ENCODE assay signal across 15 cellular contexts in genomic region chr7:116843373-116843772, GRCh38. TPM values are rescaled to one million over a fixed set of nuclear protein-coding genes. Genes with fewer than 3 reads are reported as not detected.
DNase-seq lines count a peak whose midpoint lies in the region; ATAC-seq and TF ChIP-seq lines count a peak whose summit lies in the region.
"Had no signal": no experiment of that assay in that cellular context is flagged by ENCODE, and none has a peak within 500 bp of the region (broad histone marks: within the 10 kb centered on the region; RNA-seq: fewer than 3 reads in every experiment).

No MANE protein-coding gene starts in this region.

- no peaks in the 10 kb centered on the region for H3K36me3 Mint-ChIP-seq in activated CD4-positive, alpha-beta T cell treated with anti-CD3 and anti-CD28 coated beads, Interleukin-2, amount 10 ng/mL, durations not matched to agents 7 days and 5 days (ENCODE audit: low read depth)
- peaks cover 0 to 2% of the 10 kb centered on the region in 2 donors for H3K36me3 Mint-ChIP-seq in stimulated activated naive B cell treated with anti-CD40 and anti-IgM and Interleukin-4, amounts not matched to agents 10 μg/mL and 1 μg/mL and 100 μg/mL, for 72 hours

- peaks cover 14% of the 10 kb centered on the region; the same call in 1 of the 2 replicates for H3K27me3 ChIP-seq in SK-N-SH (ENCODE audit: insufficient read depth)

- H3K4me1 ChIP-seq in SK-N-SH (ENCODE audit: control insufficient read depth in 1 of 2, insufficient read depth in 2 of 2, low read depth in 1 of 2, low read length in 1 of 2), result no peaks in the 10 kb centered on the region

- H3K9me3 Mint-ChIP-seq in activated CD4-positive, alpha-beta T cell treated with anti-CD3 and anti-CD28 coated beads, Interleukin-2, amount 10 ng/mL, durations not matched to agents 7 days and 5 days, result no peaks in the 10 kb centered on the region
- H3K9me3 Mint-ChIP-seq in stimulated activated naive B cell treated with anti-CD40 and anti-IgM and Interleukin-4, amounts not matched to agents 10 μg/mL and 1 μg/mL and 100 μg/mL, for 72 hours, result peaks cover 0 to 3% of the 10 kb centered on the region in 2 donors
- H3K9me3 Mint-ChIP-seq: activated T-cell treated with anti-CD3 and anti-CD28 coated beads, Interleukin-2, amount 50 U/mL, for 72 hours had no signal

- H3K4me3 ChIP-seq in SK-N-SH (ENCODE audit: low read depth in 2 of 2, low read length in 1 of 2), result no peak overlapping the region

- peaks cover 12% of the 10 kb centered on the region for H3K4me1 Mint-ChIP-seq in activated CD4-positive, alpha-beta T cell treated with anti-CD3 and anti-CD28 coated beads, Interleukin-2, amount 10 ng/mL, durations not matched to agents 7 days and 5 days
- peaks cover 11 to 20% of the 10 kb centered on the region in 2 donors for H3K4me1 Mint-ChIP-seq in stimulated activated naive B cell treated with anti-CD40 and anti-IgM and Interleukin-4, amounts not matched to agents 10 μg/mL and 1 μg/mL and 100 μg/mL, for 72 hours

- H4K20me1 ChIP-seq in SK-N-SH (ENCODE audit: insufficient read depth), result no peaks in the 10 kb centered on the region

- H3K9me3 ChIP-seq in SK-N-SH, result no peaks in the 10 kb centered on the region

- no peak for TF ChIP-seq EP300 in SK-N-SH (IDR thresholded peaks at IDR 0.05; ENCODE audit: borderline replicate concordance in 1 of 2, low read depth in 1 of 2, low read length in 1 of 2)

- POLR2A ChIA-PET in activated CD4-positive, alpha-beta T cell treated with anti-CD3 and anti-CD28 coated beads, Interleukin-2, amount 10 ng/mL, durations not matched to agents 7 days and 5 days (lab: Charles Lee), result no interaction called here
- POLR2A ChIA-PET in SK-N-SH (lab: Yijun Ruan, JAX), result no interaction called here

- TF ChIP-seq RAD21 in SK-N-SH (IDR thresholded peaks at IDR 0.05; ENCODE audit: low read length), result no peak

- H3K79me2 ChIP-seq in SK-N-SH (ENCODE audit: insufficient read depth), result no peaks in the 10 kb centered on the region

- H3K27ac Mint-ChIP-seq in activated CD4-positive, alpha-beta T cell treated with anti-CD3 and anti-CD28 coated beads, Interleukin-2, amount 10 ng/mL, durations not matched to agents 7 days and 5 days, result peak overlapping the region; percentile 57
- H3K27ac Mint-ChIP-seq in stimulated activated naive B cell treated with anti-CD40 and anti-IgM and Interleukin-4, amounts not matched to agents 10 μg/mL and 1 μg/mL and 100 μg/mL, for 72 hours, result peak overlapping the region; percentile 69
- H3K27ac Mint-ChIP-seq: activated T-cell treated with anti-CD3 and anti-CD28 coated beads, Interleukin-2, amount 50 U/mL, for 72 hours had no signal

- peak overlapping the region; percentile 86 for H2AFZ ChIP-seq in SK-N-SH (ENCODE audit: low read depth)

- CTCF ChIA-PET in activated CD4-positive, alpha-beta T cell treated with anti-CD3 and anti-CD28 coated beads, Interleukin-2, amount 10 ng/mL, durations not matched to agents 7 days and 5 days (lab: Charles Lee), result no interaction called here
- CTCF ChIA-PET in SK-N-SH (lab: Yijun Ruan, JAX), result interaction anchor here (0.6 kb wide), 1 partner anchor 14 kb away, joined by 3 read pairs; no protein-coding TSS in a partner anchor

- WGBS in SK-N-SH (ENCODE audit: low lambda C conversion rate), result 54% methylated on average over 4 of the region's 4 CpGs

- H3K27me3 Mint-ChIP-seq in activated CD4-positive, alpha-beta T cell treated with anti-CD3 and anti-CD28 coated beads, Interleukin-2, amount 10 ng/mL, durations not matched to agents 7 days and 5 days, result peaks cover 32% of the 10 kb centered on the region
- H3K27me3 Mint-ChIP-seq in stimulated activated naive B cell treated with anti-CD40 and anti-IgM and Interleukin-4, amounts not matched to agents 10 μg/mL and 1 μg/mL and 100 μg/mL, for 72 hours, result peaks cover 2 to 6% of the 10 kb centered on the region in 2 donors

- no peak overlapping the region for H3K27ac ChIP-seq in SK-N-SH (ENCODE audit: low read depth in 2 of 2, low read length in 1 of 2)

- no peak overlapping the region for H3K9ac ChIP-seq in SK-N-SH

- TF ChIP-seq CTCF in SK-N-SH (IDR thresholded peaks at IDR 0.05), result no peak

- intact Hi-C loops in left cardiac atrium (cut with DNase I), result no loop called here

- peak; percentile 15 to 78 for ATAC-seq in left cardiac atrium
- ATAC-seq in stimulated activated naive B cell treated with anti-CD40 and anti-IgM and Interleukin-4, amounts not matched to agents 10 μg/mL and 1 μg/mL and 100 μg/mL, for 72 hours (replicated peaks), result peak; percentile 69 to 74
- ATAC-seq: activated T-cell treated with anti-CD3 and anti-CD28 coated beads, Interleukin-2, amount 50 U/mL, for 72 hours had no signal

- H3K4me3 Mint-ChIP-seq in activated CD4-positive, alpha-beta T cell treated with anti-CD3 and anti-CD28 coated beads, Interleukin-2, amount 10 ng/mL, durations not matched to agents 7 days and 5 days, result peak overlapping the region; percentile 5
- peak overlapping the region; percentile 69 to 73 for H3K4me3 Mint-ChIP-seq in stimulated activated naive B cell treated with anti-CD40 and anti-IgM and Interleukin-4, amounts not matched to agents 10 μg/mL and 1 μg/mL and 100 μg/mL, for 72 hours
- H3K4me3 Mint-ChIP-seq: activated T-cell treated with anti-CD3 and anti-CD28 coated beads, Interleukin-2, amount 50 U/mL, for 72 hours had no signal

- H3K9me2 ChIP-seq in SK-N-SH, result no peaks in the 10 kb centered on the region

- H3F3A ChIP-seq in SK-N-SH (replicated peaks; ENCODE audit: insufficient read depth), result peaks cover 9% of the 10 kb centered on the region

- no peaks in the 10 kb centered on the region for H3K36me3 ChIP-seq in SK-N-SH (replicated peaks in 1 of 2; ENCODE audit: control insufficient read depth in 1 of 2, insufficient read depth in 2 of 2, low read length in 1 of 2)

- H3K4me2 ChIP-seq in SK-N-SH, result peak overlapping the region; percentile 65

- DNase-seq in activated CD4-positive, alpha-beta T cell treated with anti-CD3 and anti-CD28 coated beads, Interleukin-2, amount 10 ng/mL, durations not matched to agents 7 days and 5 days, result no peak
- DNase-seq in activated CD4-positive, alpha-beta T cell treated with anti-CD3 and anti-CD28 coated beads for 1 hour, result no peak
- DNase-seq in SK-N-SH (no peak), left cardiac atrium (no peak), NCI-H2171 treated with DMSO at 0.1 percent for 48 hours (lab: John Stamatoyannopoulos, UW) (no peak), NCI-H2196 treated with DMSO at 0.1 percent for 48 hours (lab: John Stamatoyannopoulos, UW; ENCODE audit: unreplicated experiment) (no peak), LoVo (ENCODE audit: low spot score) (no peak)
- no peak for DNase-seq in stimulated activated naive B cell treated with anti-CD40 and anti-IgM and Interleukin-4, amounts not matched to agents 10 μg/mL and 1 μg/mL and 100 μg/mL, for 72 hours
- DNase-seq: activated CD4-positive, alpha-beta T cell treated with anti-CD3 and anti-CD28 coated beads for 4 hours; activated T-cell treated with anti-CD3 and anti-CD28 coated beads, Interleukin-2, amount 50 U/mL, for 72 hours; foreskin melanocyte; kidney; NCI-H1048; NCI-H345; SHP77 treated with DMSO at 0.1 percent for 48 hours had no signal

TF ChIP-seq in SK-N-SH, 30 proteins besides CTCF, POLR2A, EP300 and RAD21:
- TF ChIP-seq TEAD4 (IDR thresholded peaks at IDR 0.05; ENCODE audit: borderline replicate concordance, insufficient read depth) (no peak), YY1 (IDR thresholded peaks at IDR 0.05; ENCODE audit: low read depth) (no peak), POLR2AphosphoS5 (IDR thresholded peaks at IDR 0.05; ENCODE audit: low read depth, low read length) (no peak), RXRA (IDR thresholded peaks at IDR 0.05; ENCODE audit: borderline replicate concordance, low read depth) (no peak), FOXJ3 (CRISPR knock-in tag; IDR thresholded peaks at IDR 0.05) (no peak), EZH2phosphoT487 (IDR thresholded peaks at IDR 0.05; ENCODE audit: borderline replicate concordance, low read depth) (no peak), REST (IDR thresholded peaks at IDR 0.05; ENCODE audit: low read depth, low read length) (no peak), TAF1 (IDR thresholded peaks at IDR 0.05; ENCODE audit: borderline replicate concordance, low read depth, low read length) (no peak), TCF12 (IDR thresholded peaks at IDR 0.05) (no peak)

RNA-seq across cellular contexts. Expression of gene CAPZA2, which starts 19.0 kb away (rescaled TPM):
- 100 to 1,000 TPM; 134 to 182 TPM for total RNA-seq in activated CD4-positive, alpha-beta T cell treated with anti-CD3 and anti-CD28 coated beads, Interleukin-2, amount 10 ng/mL, durations not matched to agents 7 days and 5 days
- 44.6 and 65.6 TPM in 2 replicates for polyA plus RNA-seq in SK-N-SH (2012; rRNA removed)
- 85.6 and 130 TPM in 2 replicates for polyA plus RNA-seq in SK-N-SH (2012; cell fraction: cytosol; rRNA removed)
- 11.0 and 33.0 TPM in 2 replicates for polyA plus RNA-seq in SK-N-SH (2012; cell fraction: nucleus; rRNA removed)
- total RNA-seq in left cardiac atrium, result 100 to 1,000 TPM; 286 to 403 TPM
